1 cellular context compared by ENCODE assay signal in the genomic region with DNA sequence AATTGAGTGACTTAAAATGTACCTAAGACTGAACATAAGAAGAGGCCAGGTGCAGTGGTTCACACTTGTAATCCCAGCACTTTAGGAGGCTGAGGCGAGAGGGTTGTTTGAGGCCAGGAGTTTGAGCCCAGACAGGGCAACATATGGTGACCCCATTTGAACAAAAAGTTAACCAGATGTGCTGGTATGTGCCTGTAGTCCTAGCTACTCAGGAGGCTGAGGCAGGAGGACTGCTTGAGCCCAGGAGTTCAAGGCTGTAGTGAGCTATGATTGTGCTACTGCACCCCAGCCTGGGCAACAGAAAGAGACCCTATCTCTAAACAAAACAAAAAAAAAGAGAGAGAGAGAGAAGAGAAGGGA.
TF ChIP-seq lines count a peak whose summit lies in the region.

No MANE protein-coding gene starts in this region.

TF ChIP-seq in K562, 482 proteins besides CTCF, POLR2A, EP300 and RAD21:
- TF ChIP-seq, protein P1, sequence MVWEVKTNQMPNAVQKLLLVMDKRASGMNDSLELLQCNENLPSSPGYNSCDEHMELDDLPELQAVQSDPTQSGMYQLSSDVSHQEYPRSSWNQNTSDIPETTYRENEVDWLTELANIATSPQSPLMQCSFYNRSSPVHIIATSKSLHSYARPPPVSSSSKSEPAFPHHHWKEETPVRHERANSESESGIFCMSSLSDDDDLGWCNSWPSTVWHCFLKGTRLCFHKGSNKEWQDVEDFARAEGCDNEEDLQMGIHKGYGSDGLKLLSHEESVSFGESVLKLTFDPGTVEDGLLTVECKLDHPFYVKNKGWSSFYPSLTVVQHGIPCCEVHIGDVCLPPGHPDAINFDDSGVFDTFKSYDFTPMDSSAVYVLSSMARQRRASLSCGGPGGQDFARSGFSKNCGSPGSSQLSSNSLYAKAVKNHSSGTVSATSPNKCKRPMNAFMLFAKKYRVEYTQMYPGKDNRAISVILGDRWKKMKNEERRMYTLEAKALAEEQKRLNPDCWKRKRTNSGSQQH (CRISPR knock-in tag; IDR thresholded peaks at IDR 0.05), result 0 out of 2 replicates have a peak, but pooled peaks have one; percentile 24
- TF ChIP-seq NR4A1 (CRISPR knock-in tag; IDR thresholded peaks at IDR 0.05) (no peak), NR4A1 (tag; IDR thresholded peaks at IDR 0.05) (no peak), BCOR (IDR thresholded peaks at IDR 0.05) (0 out of 2 replicates have a peak, but pooled peaks have one; percentile 26), ZNF121 (CRISPR knock-in tag; conservative IDR thresholded peaks at IDR 0.05) (peak; percentile 89), KDM1A (IDR thresholded peaks at IDR 0.05) (0 out of 4 replicates have a peak, but pooled peaks of 1 of the 2 experiments have one; percentile 7)
